ENCODE assay signal across 8 cellular contexts in genomic region chr1:53944469-53945182, GRCh38. TPM values are rescaled to one million over a fixed set of nuclear protein-coding genes. Genes with fewer than 3 reads are reported as not detected.
DNase-seq lines count a peak whose midpoint lies in the region; ATAC-seq and TF ChIP-seq lines count a peak whose summit lies in the region.

No MANE protein-coding gene starts in this region.

- peak overlapping the region; percentile 96 for H3K4me3 Mint-ChIP-seq in natural killer cell

- H3K9me3 ChIP-seq in NT2/D1 (ENCODE audit: insufficient read depth, low read length), result no peaks in the 10 kb centered on the region

- ATAC-seq in natural killer cell (no peak), GM18868 (IDR thresholded peaks at IDR 0.05; ENCODE audit: unreplicated experiment) (no peak), GM19324 (IDR thresholded peaks at IDR 0.05; ENCODE audit: low FRiP score, unreplicated experiment) (no peak)

- H3K36me3 Mint-ChIP-seq in natural killer cell, result no peaks in the 10 kb centered on the region

- H3K27me3 ChIP-seq in NT2/D1 (ENCODE audit: insufficient read depth, insufficient read length), result no peaks in the 10 kb centered on the region
- H3K27me3 ChIP-seq in dorsolateral prefrontal cortex, result no peaks in the 10 kb centered on the region

- peak overlapping the region; percentile 84 for H3K9ac ChIP-seq in NT2/D1 (ENCODE audit: insufficient read length, low read depth)

- in situ Hi-C loops in G401 (cut with HindIII; ENCODE audit: low sequenced_read_pairs), result no loop called here

- no peaks in the 10 kb centered on the region for H3K27me3 Mint-ChIP-seq in natural killer cell (ENCODE audit: low read depth in 2 of 2)

- peak; percentile 27 for DNase-seq in G401 (ENCODE audit: low spot score)
- no peak for DNase-seq in NT2/D1 (ENCODE audit: low read depth, low spot score)
- no peak for DNase-seq in dorsolateral prefrontal cortex
- DNase-seq in natural killer cell, result no peak
- no peak for DNase-seq in activated effector memory CD4-positive, alpha-beta T cell treated with Interleukin-2 at 50 U/mL for 16 hours
- DNase-seq in middle frontal gyrus (ENCODE audit: extremely low spot score, low spot score), result no peak

- H3K36me3 ChIP-seq in NT2/D1 (ENCODE audit: insufficient read depth, insufficient read length, low read length), result peaks cover 27% of the 10 kb centered on the region

- no peaks in the 10 kb centered on the region for H3K9me3 Mint-ChIP-seq in natural killer cell

- H3K27ac ChIP-seq in dorsolateral prefrontal cortex, result peak overlapping the region in 56 of 59 donors; percentile 2 to 97 (median 88)

- H3K4me1 Mint-ChIP-seq in natural killer cell, result peaks cover 50 to 54% of the 10 kb centered on the region in 2 donors

- no peaks in the 10 kb centered on the region for H3K4me1 ChIP-seq in NT2/D1 (ENCODE audit: insufficient read depth, insufficient read length)

- H3K4me3 ChIP-seq in NT2/D1 (ENCODE audit: insufficient read length, low read depth), result peak overlapping the region; percentile 88
- peak overlapping the region; percentile 69 to 99 (median 92) for H3K4me3 ChIP-seq in dorsolateral prefrontal cortex

- peak overlapping the region; percentile 89 to 97 for H3K27ac Mint-ChIP-seq in natural killer cell

- TF ChIP-seq CTCF in dorsolateral prefrontal cortex (IDR thresholded peaks at IDR 0.05 in 54 of 56, conservative IDR thresholded peaks at IDR 0.05 in 2 of 56; ENCODE audit: low read depth in 1 of 56, partially characterized antibody in 56 of 56), result no peak
- TF ChIP-seq CTCF in natural killer cell (IDR thresholded peaks at IDR 0.05), result no peak

- intact Hi-C loops in dorsolateral prefrontal cortex (cut with DNase I), result loop anchor here (2.0 to 5.0 kb wide), 7 partner anchors 54 to 823 kb away; partner anchors contain the start of genes NDC1 (in 1 of the 2), TCEANC2 (in 1 of the 2), TMEM59 (in 1 of the 2) and YIPF1 (in 1 of the 2)
- intact Hi-C loops in natural killer cell (cut with micrococcal nuclease), result loop anchor here (1.0 kb wide), 2 partner anchors 106 to 109 kb away; partner anchors contain the start of genes NDC1, TCEANC2 and TMEM59

RNA-seq across cellular contexts. Expression of gene IFT25, which starts 0.9 kb away (rescaled TPM):
- total RNA-seq in G401 (2014; rRNA removed; shearing (Covaris generic)), result 38.3 and 56.6 TPM in 2 replicates
- 10 to 100 TPM; 17.7 to 43.6 (median 29.5) TPM for total RNA-seq in dorsolateral prefrontal cortex
- total RNA-seq in natural killer cell, result 10 to 100 TPM; 41.5 to 54.6 (median 41.6) TPM

RNA-seq across cellular contexts. Expression of gene LRRC42, which starts 1.5 kb away (rescaled TPM):
- 60.4 and 94.7 TPM in 2 replicates for total RNA-seq in G401 (2014; rRNA removed; shearing (Covaris generic))
- total RNA-seq in dorsolateral prefrontal cortex (10 to 100 TPM in 109 of 120 experiments, 1 to 10 TPM in 11; 8.7 to 16.5 (median 12.4) TPM), natural killer cell (10 to 100 TPM in 2 of 3 donors, 1 to 10 TPM in 1; 8.9 to 11.1 (median 10.0) TPM)

RNA-seq across cellular contexts. Expression of gene DIO1, which starts 50.6 kb away (rescaled TPM):
- not detected in 2 replicates for total RNA-seq in G401 (2014; rRNA removed; shearing (Covaris generic))
- total RNA-seq in dorsolateral prefrontal cortex, result under 1 TPM in 1 of 120 experiments, not detected in 119; 0.28 TPM
- total RNA-seq in natural killer cell, result not detected

RNA-seq across cellular contexts. Expression of gene YIPF1, which starts 55.0 kb away (rescaled TPM):
- total RNA-seq in G401 (2014; rRNA removed; shearing (Covaris generic)), result 15.3 and 29.1 TPM in 2 replicates
- total RNA-seq in dorsolateral prefrontal cortex (10 to 100 TPM; 13.0 to 31.6 (median 23.0) TPM), natural killer cell (10 to 100 TPM; 13.2 to 20.8 (median 18.0) TPM)
